Comparison of ENCODE assay signal across 6 cellular contexts in the genomic region with DNA sequence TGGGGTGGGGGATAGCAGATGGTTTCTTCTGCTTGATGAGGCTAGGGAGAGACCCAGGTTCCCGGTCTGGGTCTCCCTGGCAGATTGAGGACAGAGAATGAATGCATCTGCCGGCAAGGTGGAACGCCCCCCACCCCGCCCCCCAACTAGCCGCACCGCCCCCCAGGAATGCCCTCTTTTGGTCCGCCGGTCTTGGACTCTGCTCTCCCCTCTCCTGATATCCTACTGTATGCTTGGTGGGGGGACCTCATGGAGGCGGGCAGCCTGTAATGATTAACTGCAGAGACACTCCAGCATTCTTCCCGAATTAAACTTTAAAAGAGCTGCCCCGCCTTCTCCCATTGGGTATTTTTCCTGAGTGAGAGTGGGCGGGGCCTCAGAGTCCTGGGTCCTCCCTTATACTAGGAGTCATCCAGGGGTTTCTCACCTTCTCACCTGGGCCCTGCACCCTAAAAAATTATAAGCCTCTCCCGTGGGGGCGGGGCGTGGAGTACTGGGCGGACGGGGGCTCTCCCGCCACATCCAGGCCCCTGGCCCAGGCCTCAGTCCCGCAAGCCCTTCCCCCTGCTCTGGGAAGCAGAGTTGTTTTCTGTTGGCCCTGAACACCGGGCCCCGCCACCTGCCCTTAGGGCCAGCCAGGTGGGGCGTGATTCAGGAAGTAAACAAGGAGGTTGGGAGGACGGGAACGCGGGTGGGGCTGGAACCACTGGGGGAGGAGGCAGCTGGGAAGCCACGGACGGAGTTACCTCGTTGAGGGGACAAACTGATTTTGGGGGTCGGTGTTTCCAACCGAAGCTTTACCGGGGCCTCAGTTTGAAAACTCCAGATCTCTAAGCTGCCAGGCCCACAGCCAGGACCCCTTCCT. TPM values are rescaled to one million over a fixed set of nuclear protein-coding genes. Genes with fewer than 3 reads are reported as not detected.
DNase-seq lines count a peak whose midpoint lies in the region; ATAC-seq and TF ChIP-seq lines count a peak whose summit lies in the region.

No MANE protein-coding gene starts in this region.

- no peaks in the 10 kb centered on the region for H3K36me3 ChIP-seq in esophagus muscularis mucosa
- peaks cover 4% of the 10 kb centered on the region for H3K36me3 ChIP-seq in suprapubic skin

- WGBS in esophagus muscularis mucosa = 17% methylated on average over 26 of the region's 31 CpGs
- WGBS in suprapubic skin = 10% methylated on average over 31 of the region's 31 CpGs

- intact Hi-C loops in esophagus muscularis mucosa (cut with DNase I) = no loop called here

- H3K9me3 ChIP-seq in esophagus muscularis mucosa = no peaks in the 10 kb centered on the region
- H3K9me3 ChIP-seq in suprapubic skin = no peaks in the 10 kb centered on the region

- H3K27me3 ChIP-seq in esophagus muscularis mucosa (peaks cover 10 to 92% (median 39%) of the 10 kb centered on the region in 4 donors), suprapubic skin (peaks cover 54% of the 10 kb centered on the region)

- ATAC-seq in GM21825 (IDR thresholded peaks at IDR 0.05; ENCODE audit: unreplicated experiment) = no peak

- peak overlapping the region; percentile 34 to 52 (median 38) for H3K4me3 ChIP-seq in esophagus muscularis mucosa
- H3K4me3 ChIP-seq in suprapubic skin = peak overlapping the region; percentile 56

- TF ChIP-seq EP300 in esophagus muscularis mucosa (IDR thresholded peaks at IDR 0.05) (no peak), suprapubic skin (IDR thresholded peaks at IDR 0.05) (no peak)

- TF ChIP-seq POLR2A in esophagus muscularis mucosa (IDR thresholded peaks at IDR 0.05; ENCODE audit: low read depth) (no peak), suprapubic skin (IDR thresholded peaks at IDR 0.05) (no peak)

- H3K4me1 ChIP-seq in esophagus muscularis mucosa (peaks cover 29 to 34% (median 33%) of the 10 kb centered on the region in 4 donors), suprapubic skin (peaks cover 48% of the 10 kb centered on the region)

- no peak for TF ChIP-seq CTCF in esophagus muscularis mucosa (IDR thresholded peaks at IDR 0.05)
- no peak for TF ChIP-seq CTCF in suprapubic skin (IDR thresholded peaks at IDR 0.05)

- H3K27ac ChIP-seq in esophagus muscularis mucosa (replicated peaks in 1 of 4) (peak overlapping the region in 1 of 4 donors; percentile 24), suprapubic skin (peak overlapping the region; percentile 96)

- DNase-seq in A172 (ENCODE audit: low spot score) = peak; percentile 16
- peak; percentile 57 for DNase-seq in NCI-H2029 treated with DMSO at 0.1 percent for 48 hours (lab: John Stamatoyannopoulos, UW)
- DNase-seq in esophagus muscularis mucosa (ENCODE audit: extremely low spot score) = no peak
- DNase-seq in suprapubic skin (ENCODE audit: low spot score in 2 of 2) = peak in 1 of 2 donors; percentile 89
- DNase-seq in NCI-H1694 (lab: John Stamatoyannopoulos, UW) = no peak

RNA-seq across cellular contexts. Expression of a gene that starts 1.5 kb away (rescaled TPM):
- total RNA-seq in A172 (2014; rRNA removed; shearing (Covaris generic)) = 0.40 and 0.72 TPM in 2 replicates
- total RNA-seq in esophagus muscularis mucosa (under 1 TPM; 0.23 to 0.83 (median 0.55) TPM), suprapubic skin (100 to 1,000 TPM in 1 of 4 donors, 10 to 100 TPM in 3; 49.4 to 114 (median 72.4) TPM)

RNA-seq across cellular contexts. Expression of a gene that starts 8.9 kb away (rescaled TPM):
- total RNA-seq in A172 (2014; rRNA removed; shearing (Covaris generic)) = 109 and 111 TPM in 2 replicates
- total RNA-seq in esophagus muscularis mucosa (10 to 100 TPM; 47.0 to 57.3 (median 52.7) TPM), suprapubic skin (10 to 100 TPM; 43.6 to 54.1 (median 52.1) TPM)

RNA-seq across cellular contexts. Expression of a gene that starts 39.4 kb away (rescaled TPM):
- 43.3 and 43.6 TPM in 2 replicates for total RNA-seq in A172 (2014; rRNA removed; shearing (Covaris generic))
- total RNA-seq in esophagus muscularis mucosa = 10 to 100 TPM; 36.8 to 67.7 (median 57.7) TPM
- 100 to 1,000 TPM; 144 to 192 (median 173) TPM for total RNA-seq in suprapubic skin

RNA-seq across cellular contexts. Expression of a gene that starts 51.4 kb away (rescaled TPM):
- 10.8 and 11.4 TPM in 2 replicates for total RNA-seq in A172 (2014; rRNA removed; shearing (Covaris generic))
- total RNA-seq in esophagus muscularis mucosa (1 to 10 TPM; 6.2 to 9.4 (median 8.5) TPM), suprapubic skin (10 to 100 TPM; 25.7 to 41.5 (median 32.7) TPM)

Comparison
In these comparisons a context has a peak if more than half of its experiments do, and no peak if none do; other contexts are left out.
1. DNase-seq: peak in A172 (single experiment) and NCI-H2029 treated with DMSO at 0.1 percent for 48 hours (single experiment); none in esophagus muscularis mucosa (single experiment) and NCI-H1694 (single experiment).
2. RNA of a gene that starts 1.5 kb away (total RNA-seq): 49.4 to 114 TPM in suprapubic skin; 0.23 to 0.83 TPM in esophagus muscularis mucosa and 0.40 to 0.72 TPM in A172; every median in the first group is over 10 times any median in the second.